1 cellular context compared by ENCODE assay signal in the genomic region with DNA sequence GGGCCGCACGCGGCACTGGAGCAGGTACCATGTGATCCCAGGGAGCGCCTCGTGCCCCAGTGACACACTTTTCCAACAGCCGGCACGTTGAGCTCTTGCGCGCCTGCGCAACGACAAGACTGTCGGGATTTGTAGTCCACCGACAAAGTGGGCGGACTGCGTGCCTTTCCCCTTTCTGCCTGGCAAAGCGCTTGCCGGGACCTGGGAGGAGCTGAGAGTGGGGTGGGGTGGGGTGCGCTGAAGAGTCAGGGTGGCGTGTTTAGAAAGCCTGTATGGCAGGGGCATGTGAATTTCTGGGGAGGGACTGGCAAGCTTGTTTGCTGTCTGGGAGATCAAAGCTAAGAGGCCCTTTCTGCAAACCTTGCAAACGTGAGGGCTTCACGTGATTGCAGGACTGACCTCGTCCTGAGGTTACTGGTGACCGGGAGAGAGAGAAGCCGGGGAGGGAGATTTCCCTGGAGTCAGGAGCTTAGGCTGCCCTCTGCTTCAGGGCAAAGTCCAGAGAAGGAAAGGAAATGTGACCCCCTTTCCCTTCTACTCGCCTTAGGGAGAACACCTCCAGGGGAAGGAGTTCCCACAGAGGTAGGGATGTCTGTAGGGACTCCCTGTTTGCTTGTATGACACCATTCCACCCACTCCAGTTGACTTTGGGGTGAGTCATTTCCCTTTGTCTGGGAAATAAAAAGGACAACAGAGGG.
TF ChIP-seq lines count a peak whose summit lies in the region.

No MANE protein-coding gene starts in this region.

TF ChIP-seq in HEK293, 187 proteins besides CTCF, POLR2A, EP300 and RAD21 (continued from another document and continues in another):
- TF ChIP-seq ZNF433 (tag by site-specific recombination; IDR thresholded peaks at IDR 0.05; ENCODE audit: low read depth), result no peak
- no peak for TF ChIP-seq MYNN (tag by site-specific recombination; IDR thresholded peaks at IDR 0.05; ENCODE audit: borderline replicate concordance)
- TF ChIP-seq FEZF1 (tag by site-specific recombination; IDR thresholded peaks at IDR 0.05), result peak; percentile 46
- TF ChIP-seq ZNF248 (tag by site-specific recombination; IDR thresholded peaks at IDR 0.05), result no peak
- TF ChIP-seq MEIS1 (CRISPR knock-in tag; IDR thresholded peaks at IDR 0.05; ENCODE audit: borderline replicate concordance), result no peak
- TF ChIP-seq ZNF658 (tag by site-specific recombination; IDR thresholded peaks at IDR 0.05), result no peak
- TF ChIP-seq ZSCAN30 (tag by site-specific recombination; IDR thresholded peaks at IDR 0.05), result no peak
- no peak for TF ChIP-seq KLF16 (tag by site-specific recombination; IDR thresholded peaks at IDR 0.05)
- peak; percentile 94 for TF ChIP-seq ZNF341 (tag by site-specific recombination; IDR thresholded peaks at IDR 0.05; ENCODE audit: low read depth)
- TF ChIP-seq BCL11B (tag by site-specific recombination; IDR thresholded peaks at IDR 0.05; ENCODE audit: low read depth), result no peak
- no peak for TF ChIP-seq ZNF391 (tag by site-specific recombination; IDR thresholded peaks at IDR 0.05; ENCODE audit: borderline replicate concordance, low read depth)
- TF ChIP-seq ZNF530 (tag by site-specific recombination; IDR thresholded peaks at IDR 0.05; ENCODE audit: low read depth), result no peak
- TF ChIP-seq ZNF660 (tag by site-specific recombination; IDR thresholded peaks at IDR 0.05), result no peak
- TF ChIP-seq ZNF544 (tag by site-specific recombination; IDR thresholded peaks at IDR 0.05), result no peak
- no peak for TF ChIP-seq PBX3 (CRISPR knock-in tag; IDR thresholded peaks at IDR 0.05)
- peak; percentile 78 for TF ChIP-seq PATZ1 (tag by site-specific recombination; IDR thresholded peaks at IDR 0.05)
- 0 out of 2 replicates have a peak, but pooled peaks have one; percentile 20 for TF ChIP-seq ZEB2 (tag by site-specific recombination; IDR thresholded peaks at IDR 0.05)
- no peak for TF ChIP-seq MZF1 (tag by site-specific recombination; IDR thresholded peaks at IDR 0.05; ENCODE audit: borderline replicate concordance)
- TF ChIP-seq ZNF626 (tag by site-specific recombination; IDR thresholded peaks at IDR 0.05), result no peak
- TF ChIP-seq ZBTB10 (tag by site-specific recombination; IDR thresholded peaks at IDR 0.05), result peak; percentile 49
- TF ChIP-seq ZNF394 (tag by site-specific recombination; IDR thresholded peaks at IDR 0.05; ENCODE audit: borderline replicate concordance), result peak; percentile 66
- no peak for TF ChIP-seq ZNF571 (tag by site-specific recombination; IDR thresholded peaks at IDR 0.05)
- no peak for TF ChIP-seq BCL6B (tag by site-specific recombination; IDR thresholded peaks at IDR 0.05)
- no peak for TF ChIP-seq ZNF155 (tag by site-specific recombination; IDR thresholded peaks at IDR 0.05)
- TF ChIP-seq ZNF600 (tag by site-specific recombination; IDR thresholded peaks at IDR 0.05), result peak; percentile 23; the same call in 1 of the 2 replicates
- 0 out of 2 replicates have a peak, but pooled peaks have one; percentile 19 for TF ChIP-seq KLF10 (tag by site-specific recombination; IDR thresholded peaks at IDR 0.05)
- TF ChIP-seq ZNF518A (tag by site-specific recombination; conservative IDR thresholded peaks at IDR 0.05; ENCODE audit: low read depth), result no peak
- no peak for TF ChIP-seq ZBTB44 (tag by site-specific recombination; IDR thresholded peaks at IDR 0.05)
- TF ChIP-seq ZNF274 (IDR thresholded peaks at IDR 0.05; ENCODE audit: low read length), result no peak
- TF ChIP-seq ZNF274 (tag by site-specific recombination; IDR thresholded peaks at IDR 0.05; ENCODE audit: borderline replicate concordance), result no peak
- 0 out of 2 replicates have a peak, but pooled peaks have one; percentile 37 for TF ChIP-seq ZFP69B (tag by site-specific recombination; IDR thresholded peaks at IDR 0.05)
- TF ChIP-seq HOXC10 (CRISPR knock-in tag; IDR thresholded peaks at IDR 0.05), result no peak
- no peak for TF ChIP-seq GLI2 (tag by site-specific recombination; IDR thresholded peaks at IDR 0.05; ENCODE audit: borderline replicate concordance, low read depth)
- TF ChIP-seq KLF9 (tag by site-specific recombination; IDR thresholded peaks at IDR 0.05; ENCODE audit: low read depth), result peak; percentile 83
- no peak; the same call in 1 of the 2 replicates for TF ChIP-seq GLIS2 (tag by site-specific recombination; IDR thresholded peaks at IDR 0.05)
- no peak for TF ChIP-seq ZNF473 (tag by site-specific recombination; IDR thresholded peaks at IDR 0.05)
- no peak; the same call in none of the 2 replicates for TF ChIP-seq TCF7L2 (IDR thresholded peaks at IDR 0.05; ENCODE audit: borderline replicate concordance, low read depth, low read length)
- TF ChIP-seq KLF1 (tag by site-specific recombination; IDR thresholded peaks at IDR 0.05), result peak; percentile 68
- TF ChIP-seq ZBTB49 (tag by site-specific recombination; IDR thresholded peaks at IDR 0.05; ENCODE audit: low read depth), result no peak
- no peak for TF ChIP-seq HOXA7 (CRISPR knock-in tag; IDR thresholded peaks at IDR 0.05; ENCODE audit: borderline replicate concordance)
